28 cellular contexts compared by ENCODE assay signal in the genomic region with DNA sequence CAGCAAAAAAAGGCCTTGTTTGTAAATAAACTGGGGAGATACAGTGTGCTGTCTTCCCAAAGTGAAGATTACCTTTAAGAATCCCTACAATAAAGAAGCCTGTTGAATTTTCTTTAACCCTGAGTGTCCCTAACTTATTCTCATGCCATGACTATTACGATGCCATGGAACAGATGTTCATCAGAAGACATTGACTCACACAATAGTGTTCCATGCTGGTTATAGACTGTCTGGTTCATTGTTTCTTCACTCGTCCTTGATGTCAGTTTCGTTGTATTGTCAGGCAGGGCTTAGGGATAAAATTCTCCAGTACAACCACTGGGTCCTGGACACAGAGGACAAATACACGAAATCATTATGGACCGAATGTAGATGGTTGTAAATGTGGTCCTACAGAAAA. TPM values are rescaled to one million over a fixed set of nuclear protein-coding genes. Genes with fewer than 3 reads are reported as not detected.
"Had no signal": no experiment of that assay in that cellular context is flagged by ENCODE, and none has a peak within 500 bp of the region (broad histone marks: within the 10 kb centered on the region; RNA-seq: fewer than 3 reads in every experiment).

No MANE protein-coding gene starts in this region.

- H3K36me3 ChIP-seq: ascending aorta had no signal

- H3K27me3 ChIP-seq: ascending aorta had no signal

- DNase-seq: activated CD4-positive, alpha-beta memory T cell treated with anti-CD3 and anti-CD28 coated beads, Interleukin-2, amount 10 ng/mL, durations not matched to agents 7 days and 5 days; activated CD4-positive, alpha-beta T cell treated with anti-CD3 and anti-CD28 coated beads for 1 hour; activated CD4-positive, alpha-beta T cell treated with anti-CD3 and anti-CD28 coated beads for 4 hours; activated CD4-positive, alpha-beta T cell treated with anti-CD3 and anti-CD28 coated beads, Interleukin-2, amount 10 ng/mL, durations not matched to agents 7 days and 5 days; activated CD4-positive, alpha-beta T cell treated with anti-CD3 and anti-CD28 coated beads, Interleukin-2, amount 50 U/mL, for 4 hours; activated CD8-positive, alpha-beta memory T cell treated with anti-CD3 and anti-CD28 coated beads, Interleukin-2, amount 50 U/mL, for 48 hours; activated gamma-delta T cell; activated naive CD4-positive, alpha-beta T cell; activated naive CD4-positive, alpha-beta T cell treated with anti-CD3 and anti-CD28 coated beads, Interleukin-2, amount 10 ng/mL, durations not matched to agents 7 days and 5 days; activated naive CD8-positive, alpha-beta T cell treated with anti-CD3 and anti-CD28 coated beads, Interleukin-2, amount 10 ng/mL, durations not matched to agents 7 days and 5 days; activated T-cell treated with anti-CD3 and anti-CD28 coated beads for 4 hours; activated T-cell treated with anti-CD3 and anti-CD28 coated beads, Interleukin-2, amount 50 U/mL, for 24 hours; activated T-cell treated with anti-CD3 and anti-CD28 coated beads, Interleukin-2, amount 50 U/mL, for 72 hours; caudate nucleus; cortex of kidney; dermis blood vessel endothelial cell; effector CD4-positive, alpha-beta T cell; effector memory CD8-positive, alpha-beta T cell; erythroblast; foreskin fibroblast; head of caudate nucleus; T-cell; T-helper 17 cell; T1000 had no signal

- ATAC-seq: activated naive CD4-positive, alpha-beta T cell treated with anti-CD3 and anti-CD28 coated beads, Interleukin-2, amount 50 U/mL, for 72 hours; activated T-cell treated with anti-CD3 and anti-CD28 coated beads, Interleukin-2, amount 50 U/mL, for 72 hours; effector memory CD8-positive, alpha-beta T cell; T-cell; T-helper 17 cell; WTC11 had no signal

- H3K4me3 ChIP-seq: ascending aorta had no signal

- H3K9me3 ChIP-seq: ascending aorta had no signal

- H3K27ac ChIP-seq: ascending aorta, VCaP had no signal

RNA-seq across cellular contexts. Expression of a gene that starts 36.2 kb away (rescaled TPM):
- total RNA-seq: activated CD4-positive, alpha-beta memory T cell treated with anti-CD3 and anti-CD28 coated beads, Interleukin-2, amount 10 ng/mL, durations not matched to agents 7 days and 5 days; activated CD4-positive, alpha-beta T cell treated with anti-CD3 and anti-CD28 coated beads, Interleukin-2, amount 10 ng/mL, durations not matched to agents 7 days and 5 days; activated naive CD4-positive, alpha-beta T cell treated with anti-CD3 and anti-CD28 coated beads, Interleukin-2, amount 50 U/mL, for 72 hours; activated naive CD8-positive, alpha-beta T cell treated with anti-CD3 and anti-CD28 coated beads, Interleukin-2, amount 10 ng/mL, durations not matched to agents 7 days and 5 days; ascending aorta had no signal
